In the genomic region with DNA sequence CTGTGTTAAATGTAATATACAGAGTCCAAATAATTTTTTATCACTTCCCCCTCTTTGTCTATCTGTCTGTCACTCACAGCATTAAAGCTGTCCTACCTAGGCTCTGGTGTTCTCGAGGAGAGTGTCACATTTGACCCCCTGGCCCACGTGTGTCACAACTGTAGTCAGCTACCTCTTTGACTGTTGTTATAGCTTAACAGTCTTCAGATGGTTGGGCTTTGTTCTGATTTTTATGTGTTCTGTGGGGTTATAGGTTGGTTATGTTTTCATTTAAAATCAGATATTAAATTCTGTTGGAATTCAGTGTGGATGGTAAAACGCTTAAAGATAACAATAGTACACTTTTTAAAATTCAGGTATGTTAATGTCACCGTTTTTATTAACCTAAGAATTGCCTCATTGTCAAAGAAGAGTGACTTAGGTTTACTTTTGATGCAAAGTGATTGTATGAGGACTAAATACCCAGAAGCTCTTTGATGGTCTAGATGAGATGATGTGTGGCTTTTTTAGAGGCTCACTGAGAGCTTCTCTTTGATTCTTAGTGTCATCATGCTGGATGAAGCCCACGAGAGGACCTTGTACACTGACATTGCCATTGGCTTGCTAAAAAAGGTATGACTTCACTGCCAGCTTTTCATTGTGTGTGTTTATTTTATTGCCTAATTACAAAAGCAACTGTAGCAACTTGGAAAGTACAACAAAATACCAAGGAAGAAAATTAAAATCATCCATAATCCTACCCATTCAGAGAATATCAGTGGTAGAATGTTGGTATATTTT, we compare ENCODE assay signal across 2 cellular contexts.
TF ChIP-seq lines count a peak whose summit lies in the region.

No MANE protein-coding gene starts in this region.

TF ChIP-seq in GM23338, 12 proteins besides CTCF, POLR2A, EP300 and RAD21 (continued from another document):
- TF ChIP-seq POLR2AphosphoS5 (IDR thresholded peaks at IDR 0.05; ENCODE audit: low read depth) (no peak), CREB1 (CRISPR knock-in tag; IDR thresholded peaks at IDR 0.05; ENCODE audit: low read depth) (no peak), ZNF462 (CRISPR knock-in tag; IDR thresholded peaks at IDR 0.05) (no peak), EZH2phosphoT487 (IDR thresholded peaks at IDR 0.05; ENCODE audit: unreplicated experiment) (no peak), NANOG (IDR thresholded peaks at IDR 0.05; ENCODE audit: borderline replicate concordance) (no peak), REST (IDR thresholded peaks at IDR 0.05; ENCODE audit: unreplicated experiment) (no peak), ZNF331 (CRISPR knock-in tag; IDR thresholded peaks at IDR 0.05; ENCODE audit: low read depth) (no peak)
TF ChIP-seq in GM23338: peak in this region for 0.

TF ChIP-seq in HEK293, 187 proteins besides CTCF, POLR2A, EP300 and RAD21:
- TF ChIP-seq, protein P1, sequence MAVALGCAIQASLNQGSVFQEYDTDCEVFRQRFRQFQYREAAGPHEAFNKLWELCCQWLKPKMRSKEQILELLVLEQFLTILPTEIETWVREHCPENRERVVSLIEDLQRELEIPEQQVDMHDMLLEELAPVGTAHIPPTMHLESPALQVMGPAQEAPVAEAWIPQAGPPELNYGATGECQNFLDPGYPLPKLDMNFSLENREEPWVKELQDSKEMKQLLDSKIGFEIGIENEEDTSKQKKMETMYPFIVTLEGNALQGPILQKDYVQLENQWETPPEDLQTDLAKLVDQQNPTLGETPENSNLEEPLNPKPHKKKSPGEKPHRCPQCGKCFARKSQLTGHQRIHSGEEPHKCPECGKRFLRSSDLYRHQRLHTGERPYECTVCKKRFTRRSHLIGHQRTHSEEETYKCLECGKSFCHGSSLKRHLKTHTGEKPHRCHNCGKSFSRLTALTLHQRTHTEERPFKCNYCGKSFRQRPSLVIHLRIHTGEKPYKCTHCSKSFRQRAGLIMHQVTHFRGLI (tag by site-specific recombination; IDR thresholded peaks at IDR 0.05): peak; percentile 92
- TF ChIP-seq ZNF521 (tag by site-specific recombination; IDR thresholded peaks at IDR 0.05) (no peak), ZNF335 (tag by site-specific recombination; conservative IDR thresholded peaks at IDR 0.05) (peak; percentile 52), ZNF214 (tag by site-specific recombination; IDR thresholded peaks at IDR 0.05; ENCODE audit: borderline replicate concordance) (no peak)
- TF ChIP-seq, protein P2, sequence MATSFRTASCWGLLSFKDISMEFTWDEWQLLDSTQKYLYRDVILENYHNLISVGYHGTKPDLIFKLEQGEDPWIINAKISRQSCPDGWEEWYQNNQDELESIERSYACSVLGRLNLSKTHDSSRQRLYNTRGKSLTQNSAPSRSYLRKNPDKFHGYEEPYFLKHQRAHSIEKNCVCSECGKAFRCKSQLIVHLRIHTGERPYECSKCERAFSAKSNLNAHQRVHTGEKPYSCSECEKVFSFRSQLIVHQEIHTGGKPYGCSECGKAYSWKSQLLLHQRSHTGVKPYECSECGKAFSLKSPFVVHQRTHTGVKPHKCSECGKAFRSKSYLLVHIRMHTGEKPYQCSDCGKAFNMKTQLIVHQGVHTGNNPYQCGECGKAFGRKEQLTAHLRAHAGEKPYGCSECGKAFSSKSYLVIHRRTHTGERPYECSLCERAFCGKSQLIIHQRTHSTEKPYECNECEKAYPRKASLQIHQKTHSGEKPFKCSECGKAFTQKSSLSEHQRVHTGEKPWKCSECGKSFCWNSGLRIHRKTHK (tag by site-specific recombination; IDR thresholded peaks at IDR 0.05): no peak
